ENCODE assay signal across 9 cellular contexts in genomic region chr19:17576758-17577532, GRCh38. TPM values are rescaled to one million over a fixed set of nuclear protein-coding genes. Genes with fewer than 3 reads are reported as not detected.
DNase-seq lines count a peak whose midpoint lies in the region; ATAC-seq and TF ChIP-seq lines count a peak whose summit lies in the region.
"Had no signal": no experiment of that assay in that cellular context is flagged by ENCODE, and none has a peak within 500 bp of the region (broad histone marks: within the 10 kb centered on the region; RNA-seq: fewer than 3 reads in every experiment).

No MANE protein-coding gene starts in this region.

- no peaks in the 10 kb centered on the region for H3K4me1 ChIP-seq in osteoblast (ENCODE audit: insufficient read depth, low read length)

- H3K79me2 ChIP-seq in osteoblast (ENCODE audit: insufficient read depth, low read length) = peaks cover 5% of the 10 kb centered on the region

- ATAC-seq in HG02973 (IDR thresholded peaks at IDR 0.05; ENCODE audit: unreplicated experiment) = no peak

- H4K20me1 ChIP-seq in osteoblast (ENCODE audit: insufficient read depth, low read length) = peaks cover 24% of the 10 kb centered on the region

- peak; percentile 47 for DNase-seq in GM12865 (ENCODE audit: low read depth)
- peak; percentile 64 for DNase-seq in MV-4-11 (lab: John Stamatoyannopoulos, UW)
- peak; percentile 78 for DNase-seq in cerebellar cortex (ENCODE audit: low spot score)
- DNase-seq in osteoblast (ENCODE audit: insufficient read length, low spot score, missing footprints) = peak; percentile 87
- DNase-seq in GM10266 (ENCODE audit: extremely low spot score) = no peak
- no peak for DNase-seq in hepatic stellate cell (ENCODE audit: low spot score)
- DNase-seq in NCI-H2171 (lab: John Stamatoyannopoulos, UW) = no peak
- DNase-seq: heart left ventricle had no signal

- no peak overlapping the region for H3K27ac ChIP-seq in osteoblast (ENCODE audit: low read depth, low read length)
- H3K27ac ChIP-seq: heart left ventricle had no signal

- H3K27me3 ChIP-seq in osteoblast (ENCODE audit: insufficient read depth, low read length) = no peaks in the 10 kb centered on the region
- H3K27me3 ChIP-seq: heart left ventricle had no signal

- no peak overlapping the region for H3K4me2 ChIP-seq in osteoblast (ENCODE audit: insufficient read depth, low read length)

- peaks cover 66% of the 10 kb centered on the region for H3K36me3 ChIP-seq in osteoblast (ENCODE audit: insufficient read depth, low read length)

- H2AFZ ChIP-seq in osteoblast (ENCODE audit: low read length) = no peak overlapping the region

- no peak for TF ChIP-seq CTCF in GM12865 (IDR thresholded peaks at IDR 0.05; ENCODE audit: insufficient read depth, low read depth, low read length, missing control alignments)
- no peak for TF ChIP-seq CTCF in osteoblast (IDR thresholded peaks at IDR 0.05; ENCODE audit: extremely low read depth, low read depth, low read length)
- no peak for TF ChIP-seq CTCF in GM10266 (IDR thresholded peaks at IDR 0.05; ENCODE audit: control insufficient read depth, insufficient read depth, low read depth, missing control alignments)

- no peaks in the 10 kb centered on the region for H3K9me3 ChIP-seq in osteoblast (ENCODE audit: low read depth, low read length)
- H3K9me3 ChIP-seq: heart left ventricle had no signal

- H3K4me3 ChIP-seq in GM12865 (ENCODE audit: low read depth, low read length) (no peak overlapping the region), osteoblast (ENCODE audit: insufficient read depth, low read length) (no peak overlapping the region)
- H3K4me3 ChIP-seq: heart left ventricle had no signal

RNA-seq across cellular contexts. Expression of gene COLGALT1, which starts 21.5 kb away (rescaled TPM):
- total RNA-seq in osteoblast = 106 and 108 TPM in 2 replicates

Comparison
In these comparisons a context has a peak if more than half of its experiments do, and no peak if none do; other contexts are left out.
1. DNase-seq: peak in GM12865 (single experiment), MV-4-11 (single experiment), cerebellar cortex (single experiment) and osteoblast (single experiment); none in GM10266 (single experiment), hepatic stellate cell (single experiment) and NCI-H2171 (single experiment).